ENCODE assay signal across 22 cellular contexts in the genomic region with DNA sequence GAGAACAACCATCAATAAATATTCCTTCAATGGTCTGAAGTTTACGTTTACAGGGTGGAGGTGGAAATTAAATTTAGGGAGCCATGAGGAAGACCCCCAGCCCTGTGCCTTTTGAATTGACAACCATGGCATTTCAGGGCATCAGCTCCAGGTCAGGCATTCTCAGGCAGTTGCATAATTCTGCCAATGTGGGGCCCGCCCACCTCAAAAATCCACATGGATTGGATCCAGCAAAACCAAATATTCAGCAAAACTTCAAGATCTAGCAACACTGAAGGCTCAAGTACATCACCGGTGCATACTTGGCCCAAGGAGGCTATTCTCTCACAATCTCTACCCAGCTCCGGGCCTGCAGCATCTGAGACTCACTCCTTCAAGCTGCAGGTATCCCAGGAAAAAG. TPM values are rescaled to one million over a fixed set of nuclear protein-coding genes. Genes with fewer than 3 reads are reported as not detected.
A peak's percentile ranks its signal among the peaks of the same experiment; 100 is the strongest.
DNase-seq lines count a peak whose midpoint lies in the region; TF ChIP-seq lines count a peak whose summit lies in the region.
"Had no signal": no experiment of that assay in that cellular context is flagged by ENCODE, and none has a peak within 500 bp of the region (broad histone marks: within the 10 kb centered on the region; RNA-seq: fewer than 3 reads in every experiment).

No MANE protein-coding gene starts in this region.

- H3K4me3 Mint-ChIP-seq in neural progenitor cell: no peak overlapping the region

- H3K4me1 ChIP-seq in adipocyte (ENCODE audit: control insufficient read depth, insufficient read depth, low read length): peaks cover 16% of the 10 kb centered on the region
- H3K4me1 ChIP-seq in mesenchymal stem cell (ENCODE audit: control insufficient read depth, insufficient read depth, low read depth, low read length): peaks cover 14% of the 10 kb centered on the region
- no peaks in the 10 kb centered on the region for H3K4me1 ChIP-seq in neural progenitor cell
- H3K4me1 ChIP-seq in colonic mucosa: no peaks in the 10 kb centered on the region

- H3K36me3 Mint-ChIP-seq in neural progenitor cell: no peaks in the 10 kb centered on the region

- peak overlapping the region in 1 of 2 experiments; percentile 33 for H3K18ac ChIP-seq in mesenchymal stem cell (ENCODE audit: low read depth in 1 of 2, low read length in 2 of 2)

- H2BK12ac ChIP-seq in mesenchymal stem cell (ENCODE audit: low read length in 2 of 2): no peak overlapping the region

- H3K27me3 ChIP-seq in adipocyte (replicated peaks; ENCODE audit: control insufficient read depth, insufficient read depth, low read length) (no peaks in the 10 kb centered on the region), mesenchymal stem cell (ENCODE audit: control insufficient read depth in 1 of 2, insufficient read depth in 1 of 2, low read length in 2 of 2) (no peaks in the 10 kb centered on the region), neural progenitor cell (no peaks in the 10 kb centered on the region), colonic mucosa (no peaks in the 10 kb centered on the region)
- H3K27me3 ChIP-seq: dorsolateral prefrontal cortex, thyroid gland had no signal

- H3K9me3 Mint-ChIP-seq in neural progenitor cell: peaks cover 2% of the 10 kb centered on the region

- TF ChIP-seq CTCF in neural progenitor cell (IDR thresholded peaks at IDR 0.05) (no peak), colonic mucosa (IDR thresholded peaks at IDR 0.05) (no peak)

- H4K20me1 ChIP-seq in neural progenitor cell (ENCODE audit: low read depth): no peaks in the 10 kb centered on the region

- H3K36me3 ChIP-seq in adipocyte (ENCODE audit: control insufficient read depth, insufficient read depth, low read length, severe bottlenecking) (no peaks in the 10 kb centered on the region), mesenchymal stem cell (ENCODE audit: control insufficient read depth in 1 of 2, insufficient read depth in 2 of 2, low read depth in 1 of 2, low read length in 2 of 2) (peaks cover 0 to 4% of the 10 kb centered on the region in 2 experiments), neural progenitor cell (no peaks in the 10 kb centered on the region), colonic mucosa (no peaks in the 10 kb centered on the region)
- H3K36me3 ChIP-seq: thyroid gland had no signal

- H3K27ac ChIP-seq in mesenchymal stem cell (ENCODE audit: low read length, poor library complexity, severe bottlenecking): peak overlapping the region; percentile 38
- no peak overlapping the region for H3K27ac ChIP-seq in neural progenitor cell
- no peak overlapping the region for H3K27ac ChIP-seq in colonic mucosa
- H3K27ac ChIP-seq: dorsolateral prefrontal cortex, epithelial cell of prostate, thyroid gland, WERI-Rb-1 had no signal

- H3K23ac ChIP-seq in mesenchymal stem cell (ENCODE audit: low read length in 2 of 2): peak overlapping the region in 1 of 2 experiments; percentile 7

- intact Hi-C loops in posterior cingulate gyrus (cut with DNase I) (loop anchor here (10.0 kb wide), 2 partner anchors 243 to 423 kb away; partner anchors contain the start of gene TMEM267), colonic mucosa (cut with DNase I) (no loop called here)

- H2BK120ac ChIP-seq in mesenchymal stem cell (ENCODE audit: low read depth, low read length): no peak overlapping the region

- H3K4ac ChIP-seq in mesenchymal stem cell (ENCODE audit: low read depth in 1 of 2, low read length in 2 of 2): no peak overlapping the region

- no peak overlapping the region for H3K14ac ChIP-seq in mesenchymal stem cell (ENCODE audit: low read length in 2 of 2)

- H3K27ac Mint-ChIP-seq in neural progenitor cell: no peak overlapping the region

- peaks cover 3% of the 10 kb centered on the region for H3K27me3 Mint-ChIP-seq in neural progenitor cell (ENCODE audit: insufficient read depth, low read depth)

- H2AK5ac ChIP-seq in mesenchymal stem cell (ENCODE audit: low read length, severe bottlenecking): peak overlapping the region; percentile 17

- H3K4me1 Mint-ChIP-seq in neural progenitor cell: peaks cover 10% of the 10 kb centered on the region

- H2AFZ ChIP-seq in mesenchymal stem cell (ENCODE audit: low read depth, low read length): no peak overlapping the region
- no peak overlapping the region for H2AFZ ChIP-seq in neural progenitor cell (replicated peaks)

- peaks cover 3% of the 10 kb centered on the region for H3K79me1 ChIP-seq in mesenchymal stem cell (replicated peaks; ENCODE audit: low read length, poor library complexity, severe bottlenecking)

- peak overlapping the region; percentile 34 for H4K91ac ChIP-seq in mesenchymal stem cell (ENCODE audit: low read length)

- DNase-seq in AG08395 (ENCODE audit: low spot score) (peak; percentile 47), EL (peak; percentile 59), adipocyte (ENCODE audit: low read depth) (peak; percentile 74), mesenchymal stem cell (no peak), H4 (ENCODE audit: low spot score) (no peak), posterior cingulate gyrus (no peak), neural progenitor cell (ENCODE audit: low spot score) (no peak), colonic mucosa (no peak)
- DNase-seq: activated naive CD4-positive, alpha-beta T cell treated with anti-CD3 and anti-CD28 coated beads, Interleukin-2, amount 50 U/mL, for 16 hours; activated T-cell treated with anti-CD3 and anti-CD28 coated beads, Interleukin-2, amount 50 U/mL, for 48 hours; dorsolateral prefrontal cortex; GOT3; left colon; midbrain; NCI-H1436; NCI-H2171 treated with DMSO at 0.1 percent for 48 hours; NCI-H526 treated with DMSO at 0.1 percent for 48 hours; SHP77; stimulated activated naive CD4-positive, alpha-beta T cell treated with Interleukin-2 at 50 U/mL for 16 hours; thyroid gland; WERI-Rb-1 had no signal

- peaks cover 32% of the 10 kb centered on the region for H3F3A ChIP-seq in neural progenitor cell (ENCODE audit: low read depth)

- H3K9ac ChIP-seq in adipocyte (ENCODE audit: low read length) (no peak overlapping the region), mesenchymal stem cell (ENCODE audit: low read length) (no peak overlapping the region), neural progenitor cell (no peak overlapping the region), colonic mucosa (ENCODE audit: low read depth in 2 of 2, low read length in 2 of 2) (no peak overlapping the region)

- H3K4me3 ChIP-seq in adipocyte (ENCODE audit: low read length) (no peak overlapping the region), mesenchymal stem cell (ENCODE audit: insufficient read depth in 1 of 2, low read depth in 1 of 2, low read length in 2 of 2) (no peak overlapping the region), neural progenitor cell (no peak overlapping the region), colonic mucosa (no peak overlapping the region)
- H3K4me3 ChIP-seq: dorsolateral prefrontal cortex, thyroid gland had no signal

- H3K4me2 ChIP-seq in mesenchymal stem cell (ENCODE audit: low read length, poor library complexity, severe bottlenecking): no peak overlapping the region
- no peak overlapping the region for H3K4me2 ChIP-seq in neural progenitor cell

- H3K9me3 ChIP-seq in adipocyte (ENCODE audit: control insufficient read depth, low read length): no peaks in the 10 kb centered on the region
- no peaks in the 10 kb centered on the region for H3K9me3 ChIP-seq in mesenchymal stem cell (ENCODE audit: control insufficient read depth, low read length)
- no peaks in the 10 kb centered on the region for H3K9me3 ChIP-seq in neural progenitor cell (ENCODE audit: low read depth)
- no peaks in the 10 kb centered on the region for H3K9me3 ChIP-seq in colonic mucosa
- H3K9me3 ChIP-seq: thyroid gland had no signal

- peaks cover 19% of the 10 kb centered on the region for H3K79me2 ChIP-seq in neural progenitor cell (ENCODE audit: low read depth)

- WGBS in mesenchymal stem cell: 92% methylated on average over 4 of the region's 4 CpGs

- no peak overlapping the region for H2BK15ac ChIP-seq in mesenchymal stem cell (ENCODE audit: low read depth, poor library complexity, severe bottlenecking)

- no peak overlapping the region for H2BK5ac ChIP-seq in mesenchymal stem cell (ENCODE audit: low read depth, low read length, poor library complexity, severe bottlenecking)

- peak overlapping the region; percentile 38 for H4K8ac ChIP-seq in mesenchymal stem cell (ENCODE audit: low read length)

RNA-seq across cellular contexts. Expression of gene ANXA2R, which starts 21.2 kb away (rescaled TPM):
- 1.8 TPM for polyA plus RNA-seq in mesenchymal stem cell (2013, experiment 1 of 2)
- polyA plus RNA-seq in mesenchymal stem cell (2013, experiment 2 of 2): 1.8 TPM
- 4.5 TPM in 2 replicates for total RNA-seq in H4 (2014; rRNA removed; shearing (Covaris generic))
- total RNA-seq in neural progenitor cell (ENCODE audit: low replicate concordance) (0.17 and 0.74 TPM in 2 replicates), colonic mucosa (1 to 10 TPM; 1.1 to 1.3 TPM)

RNA-seq across cellular contexts. Expression of gene ZNF131, which starts 59.4 kb away (rescaled TPM):
- polyA plus RNA-seq in mesenchymal stem cell (2013, experiment 1 of 2): 27.1 TPM
- polyA plus RNA-seq in mesenchymal stem cell (2013, experiment 2 of 2): 24.9 TPM
- 19.1 and 24.8 TPM in 2 replicates for total RNA-seq in H4 (2014; rRNA removed; shearing (Covaris generic))
- total RNA-seq in neural progenitor cell (ENCODE audit: low replicate concordance) (56.3 and 96.5 TPM in 2 replicates), colonic mucosa (10 to 100 TPM; 21.8 to 23.5 TPM)

Comparison
In these comparisons a context has a peak if more than half of its experiments do, and no peak if none do; other contexts are left out.
1. DNase-seq: peak in AG08395 (single experiment), EL (single experiment) and adipocyte (single experiment); none in mesenchymal stem cell (single experiment), H4 (single experiment), posterior cingulate gyrus (0 of 10), neural progenitor cell (single experiment) and colonic mucosa (single experiment).